In genomic region chr9:82780017-82780416, GRCh38 we compare ENCODE assay signal across 33 cellular contexts.
"Had no signal": no experiment of that assay in that cellular context is flagged by ENCODE, and none has a peak within 500 bp of the region (broad histone marks: within the 10 kb centered on the region; RNA-seq: fewer than 3 reads in every experiment).

No MANE protein-coding gene starts in this region.

- FAIRE-seq: astrocyte, bronchial epithelial cell had no signal

- H3K27me3 ChIP-seq: adrenal gland, ascending aorta, body of pancreas, brain microvascular endothelial cell, breast epithelium, cardiac muscle cell had no signal

- H3K4me3 ChIP-seq: adrenal gland, ascending aorta, body of pancreas, breast epithelium, cardiac muscle cell had no signal

- H3K27ac ChIP-seq: adrenal gland, ascending aorta, body of pancreas, brain microvascular endothelial cell, breast epithelium, cardiac muscle cell had no signal

- ATAC-seq: activated naive CD4-positive, alpha-beta T cell treated with anti-CD3 and anti-CD28 coated beads, Interleukin-2, amount 50 U/mL, for 72 hours; activated naive CD8-positive, alpha-beta T cell treated with anti-CD3 and anti-CD28 coated beads, Interleukin-2, amount 50 U/mL, for 24 hours; activated T-cell treated with anti-CD3 and anti-CD28 coated beads, Interleukin-2, amount 50 U/mL, for 4 hours; activated T-cell treated with anti-CD3 and anti-CD28 coated beads, Interleukin-2, amount 50 U/mL, for 72 hours; activated T-helper 17 cell treated with anti-CD3 and anti-CD28 coated beads, Interleukin-2, amount 50 U/mL, for 72 hours; body of pancreas had no signal

- H3K36me3 ChIP-seq: adrenal gland, ascending aorta, brain microvascular endothelial cell, breast epithelium, cardiac muscle cell had no signal

- H3K9me3 ChIP-seq: adrenal gland, ascending aorta, body of pancreas, breast epithelium had no signal

- DNase-seq: activated effector memory CD4-positive, alpha-beta T cell treated with anti-CD3 and anti-CD28 coated beads, Interleukin-2, amount 50 U/mL, for 16 hours; activated effector memory CD4-positive, alpha-beta T cell treated with Interleukin-2 at 50 U/mL for 16 hours; activated gamma-delta T cell; activated gamma-delta T cell treated with Interleukin-2 at 50 U/mL for 16 hours; activated naive CD4-positive, alpha-beta T cell; activated naive CD4-positive, alpha-beta T cell treated with anti-CD3 and anti-CD28 coated beads for 36 hours; activated naive CD4-positive, alpha-beta T cell treated with anti-CD3 and anti-CD28 coated beads, Interleukin-2, amount 10 ng/mL, durations not matched to agents 7 days and 5 days; activated naive CD4-positive, alpha-beta T cell treated with anti-CD3 and anti-CD28 coated beads, Interleukin-2, amount 50 U/mL, for 16 hours; activated naive CD4-positive, alpha-beta T cell treated with Interleukin-2 at 50 U/mL for 16 hours; activated naive CD8-positive, alpha-beta T cell treated with anti-CD3 and anti-CD28 coated beads for 36 hours; activated naive CD8-positive, alpha-beta T cell treated with anti-CD3 and anti-CD28 coated beads, Interleukin-2, amount 10 ng/mL, durations not matched to agents 7 days and 5 days; activated naive CD8-positive, alpha-beta T cell treated with anti-CD3 and anti-CD28 coated beads, Interleukin-2, amount 50 U/mL, for 24 hours; activated T-cell treated with anti-CD3 and anti-CD28 coated beads, Interleukin-2, amount 50 U/mL, for 24 hours; activated T-cell treated with anti-CD3 and anti-CD28 coated beads, Interleukin-2, amount 50 U/mL, for 4 hours; activated T-cell treated with anti-CD3 and anti-CD28 coated beads, Interleukin-2, amount 50 U/mL, for 48 hours; activated T-cell treated with anti-CD3 and anti-CD28 coated beads, Interleukin-2, amount 50 U/mL, for 72 hours; adrenal gland; amniotic stem cell; amygdala; anterior cingulate cortex; aorta; body of pancreas; brain microvascular endothelial cell; caudate nucleus; central memory CD4-positive, alpha-beta T cell; cerebellar nuclear complex had no signal

- H3K4me1 ChIP-seq: adrenal gland, ascending aorta, body of pancreas, breast epithelium had no signal
